In genomic region chr2:61520261-61520660, GRCh38 we compare ENCODE assay signal across 18 cellular contexts. TPM values are rescaled to one million over a fixed set of nuclear protein-coding genes. Genes with fewer than 3 reads are reported as not detected.
DNase-seq lines count a peak whose midpoint lies in the region; ATAC-seq and TF ChIP-seq lines count a peak whose summit lies in the region.
"Had no signal": no experiment of that assay in that cellular context is flagged by ENCODE, and none has a peak within 500 bp of the region (broad histone marks: within the 10 kb centered on the region; RNA-seq: fewer than 3 reads in every experiment).

No MANE protein-coding gene starts in this region.

- H3K27ac ChIP-seq in cardiac muscle cell (peak overlapping the region; percentile 46), heart left ventricle (no peak overlapping the region), mammary epithelial cell (ENCODE audit: insufficient read depth, low read depth, low read length) (no peak overlapping the region)
- H3K27ac ChIP-seq: GM23248, PC-9, SJSA1 had no signal

- peaks cover 98% of the 10 kb centered on the region for H3K79me2 ChIP-seq in mammary epithelial cell (ENCODE audit: insufficient read depth, low read length)

- no peaks in the 10 kb centered on the region for H3K27me3 Mint-ChIP-seq in mesothelial cell of epicardium (ENCODE audit: low read depth)
- H3K27me3 Mint-ChIP-seq: CD8-positive, alpha-beta memory T cell had no signal

- peak overlapping the region; percentile 47 for H3K27ac Mint-ChIP-seq in mesothelial cell of epicardium

- H3K4me3 ChIP-seq in cardiac muscle cell, result no peak overlapping the region
- H3K4me3 ChIP-seq in heart left ventricle, result no peak overlapping the region
- H3K4me3 ChIP-seq in mammary epithelial cell (replicated peaks in 1 of 3; ENCODE audit: insufficient read depth in 1 of 3, low read depth in 2 of 3, low read length in 3 of 3), result no peak overlapping the region
- H3K4me3 ChIP-seq: A549, GM23248, PC-9, SJSA1 had no signal

- H2AFZ ChIP-seq in mammary epithelial cell (ENCODE audit: low read depth, low read length), result no peak overlapping the region
- H2AFZ ChIP-seq: GM23248, PC-9 had no signal

- in situ Hi-C loops in mammary epithelial cell (cut with MboI; ENCODE audit: low sequenced_read_pairs in 2 of 2), result no loop called here

- H3K4me2 ChIP-seq in mammary epithelial cell (ENCODE audit: insufficient read depth, low read depth, low read length), result peak overlapping the region; percentile 9
- H3K4me2 ChIP-seq: A549, PC-9 had no signal

- dilution Hi-C loops in mammary epithelial cell (cut with HindIII; ENCODE audit: low sequenced_read_pairs), result no loop called here

- TF ChIP-seq CTCF in cardiac muscle cell (IDR thresholded peaks at IDR 0.05; ENCODE audit: low read depth, low read length) (no peak), heart left ventricle (IDR thresholded peaks at IDR 0.05) (no peak), mammary epithelial cell (conservative IDR thresholded peaks at IDR 0.05 in 1 of 2, IDR thresholded peaks at IDR 0.05 in 1 of 2; ENCODE audit: extremely low read depth in 1 of 2, insufficient read depth in 1 of 2, low read depth in 1 of 2, low read length in 2 of 2) (no peak), mesothelial cell of epicardium (IDR thresholded peaks at IDR 0.05; ENCODE audit: unreplicated experiment) (no peak)

- CTCF ChIA-PET in mammary epithelial cell (lab: Charles Lee; ENCODE audit: low non-redundant PET), result interaction anchor here (0.6 kb wide), 1 partner anchor 153 kb away, joined by 7 read pairs; no protein-coding TSS in a partner anchor

- H4K20me1 ChIP-seq in mammary epithelial cell (ENCODE audit: insufficient read depth, low read length), result no peaks in the 10 kb centered on the region

- ATAC-seq in heart left ventricle, result no peak
- ATAC-seq: A549, HCT116 had no signal

- no TSS peak for BruUV-seq in mammary epithelial cell (replicated peaks; lab: Mats Ljungman, UMichigan)

- TF ChIP-seq POLR2A in heart left ventricle (IDR thresholded peaks at IDR 0.05), result no peak

- WGBS in heart left ventricle, 4 donors, result 90 to 94% (median 92%) methylated on average over 3 of the region's 3 CpGs
- WGBS in mammary epithelial cell (ENCODE audit: low coverage, missing lambda C conversion rate), result 31% methylated on average over 3 of the region's 3 CpGs

- intact Hi-C loops in heart left ventricle (cut with DNase I) (no loop called here), mammary epithelial cell (cut with micrococcal nuclease) (no loop called here)

- no peaks in the 10 kb centered on the region for H3K9me3 Mint-ChIP-seq in mesothelial cell of epicardium
- H3K9me3 Mint-ChIP-seq: CD8-positive, alpha-beta memory T cell had no signal

- H3K9ac ChIP-seq in mammary epithelial cell (ENCODE audit: insufficient read depth, low read length), result no peak overlapping the region
- H3K9ac ChIP-seq: GM23248 had no signal

- H3K36me3 ChIP-seq in cardiac muscle cell (peaks cover 55% of the 10 kb centered on the region), heart left ventricle (peaks cover 0 to 98% (median 80%) of the 10 kb centered on the region in 9 donors), mammary epithelial cell (ENCODE audit: insufficient read depth, low read length) (peaks cover 32% of the 10 kb centered on the region)

- no peak overlapping the region for H3K4me3 Mint-ChIP-seq in mesothelial cell of epicardium
- H3K4me3 Mint-ChIP-seq: CD8-positive, alpha-beta memory T cell had no signal

- H3K4me1 ChIP-seq in cardiac muscle cell (ENCODE audit: low read depth) (peaks cover 3% of the 10 kb centered on the region), heart left ventricle (peaks cover 0 to 16% (median 4%) of the 10 kb centered on the region in 12 donors), mammary epithelial cell (ENCODE audit: insufficient read depth, low read length) (peaks cover 12% of the 10 kb centered on the region)
- H3K4me1 ChIP-seq: SJSA1 had no signal

- H3K27me3 ChIP-seq in cardiac muscle cell (no peaks in the 10 kb centered on the region), heart left ventricle (no peaks in the 10 kb centered on the region), mammary epithelial cell (ENCODE audit: insufficient read depth, low read length) (no peaks in the 10 kb centered on the region)
- H3K27me3 ChIP-seq: SJSA1 had no signal

- DNase-seq in cardiac muscle cell (ENCODE audit: low read depth in 1 of 2, low spot score in 1 of 2), result no peak
- DNase-seq in heart left ventricle, result no peak
- peak; percentile 54 for DNase-seq in mammary epithelial cell
- DNase-seq in mesothelial cell of epicardium (ENCODE audit: low spot score in 2 of 2, unreplicated experiment in 2 of 2), result no peak
- no peak for DNase-seq in NAMALWA (ENCODE audit: low spot score)
- no peak for DNase-seq in superior temporal gyrus (ENCODE audit: extremely low spot score)
- DNase-seq in SHP77 (lab: John Stamatoyannopoulos, UW), result no peak
- DNase-seq: CD8-positive, alpha-beta memory T cell; DMS53; EL; GM23248; NCI-H1694 treated with DMSO at 0.1 percent for 48 hours; NCI-H345; NCI-H526; PC-9 had no signal

- peaks cover 2% of the 10 kb centered on the region for H3K4me1 Mint-ChIP-seq in mesothelial cell of epicardium

- peaks cover 17% of the 10 kb centered on the region for H3K36me3 Mint-ChIP-seq in mesothelial cell of epicardium

- no peaks in the 10 kb centered on the region for H3K9me3 ChIP-seq in cardiac muscle cell (ENCODE audit: low read depth)
- no peaks in the 10 kb centered on the region for H3K9me3 ChIP-seq in heart left ventricle
- H3K9me3 ChIP-seq in mammary epithelial cell (replicated peaks; ENCODE audit: insufficient read depth, low read length), result no peaks in the 10 kb centered on the region
- H3K9me3 ChIP-seq: A549, SJSA1 had no signal

RNA-seq across cellular contexts. Expression of gene XPO1, which starts 17.9 kb away (rescaled TPM):
- total RNA-seq in cardiac muscle cell (94.8 and 160 TPM in 2 replicates), heart left ventricle (10 to 100 TPM; 39.2 to 89.5 (median 74.6) TPM), mammary epithelial cell (100 to 1,000 TPM in 1 of 2 donors, 10 to 100 TPM in 1; 96.7 to 127 TPM), mesothelial cell of epicardium (197 to 219 TPM (median 214 TPM) in 3 replicates)
- polyA plus RNA-seq in cardiac muscle cell (80.6 and 103 TPM in 2 replicates), heart left ventricle (100 to 1,000 TPM in 1 of 2 donors, 10 to 100 TPM in 1; 31.1 to 110 TPM), mammary epithelial cell (53.0 TPM)
- polyA minus RNA-seq in mammary epithelial cell, result 63.8 TPM

RNA-seq across cellular contexts. Expression of gene USP34, which starts 49.4 kb away (rescaled TPM):
- 67.6 and 94.5 TPM in 2 replicates for total RNA-seq in cardiac muscle cell
- 42.4 and 54.9 TPM in 2 replicates for polyA plus RNA-seq in cardiac muscle cell
- 10 to 100 TPM; 48.5 to 82.8 (median 61.9) TPM for total RNA-seq in heart left ventricle
- polyA plus RNA-seq in heart left ventricle, result 10 to 100 TPM; 33.3 to 46.2 TPM
- total RNA-seq in mammary epithelial cell, result 100 to 1,000 TPM in 1 of 2 donors, 10 to 100 TPM in 1; 84.5 to 108 TPM
- polyA plus RNA-seq in mammary epithelial cell, result 23.1 TPM
- 193 TPM for polyA minus RNA-seq in mammary epithelial cell
- 149 to 157 TPM (median 155 TPM) in 3 replicates for total RNA-seq in mesothelial cell of epicardium
